8 cellular contexts compared by ENCODE assay signal in genomic region chrX:71365876-71366673, GRCh38. TPM values are rescaled to one million over a fixed set of nuclear protein-coding genes. Genes with fewer than 3 reads are reported as not detected.
DNase-seq lines count a peak whose midpoint lies in the region; ATAC-seq lines count a peak whose summit lies in the region.

TSS of gene TAF1 (plus strand) at chrX:71366357. CDS start at chrX:71366375, 18 bp downstream.

- peak; percentile 91 for ATAC-seq in GM19351 (IDR thresholded peaks at IDR 0.05; ENCODE audit: unreplicated experiment)
- ATAC-seq in HG03521 (IDR thresholded peaks at IDR 0.05; ENCODE audit: unreplicated experiment): peak; percentile 87
- ATAC-seq in left colon: peak; percentile 91

- DNase-seq in NCI-H748 (lab: John Stamatoyannopoulos, UW; ENCODE audit: unreplicated experiment) (peak; percentile 98), cortex of kidney (lab: John Stamatoyannopoulos, UW) (peak; percentile 7), left colon (peak; percentile 92 to 96)
- DNase-seq in activated CD4-positive, alpha-beta T cell treated with anti-CD3 and anti-CD28 coated beads, Interleukin-2, amount 50 U/mL, for 1 hour: peak; percentile 87
- peak; percentile 93 for DNase-seq in stimulated activated CD4-positive, alpha-beta T cell treated with anti-CD3 and anti-CD28 coated beads, Interleukin-1b, Interleukin-23, amount 100 ng/mL, for 48 hours

- H3K4me1 ChIP-seq in BLaER1 treated with 17β-estradiol and CSF1 and Interleukin-3, amounts not matched to agents 10 nM and 100 nM: peaks cover 10 to 21% (median 14%) of the 10 kb centered on the region in 10 experiments; a peak in 19 of 20 replicates

- peak within 1 kb of the TSS; percentile 87 to 97 (median 96) for H3K9ac ChIP-seq in BLaER1 treated with 17β-estradiol and CSF1 and Interleukin-3, amounts not matched to agents 10 nM and 100 nM

- intact Hi-C loops in left colon (cut with DNase I, micrococcal nuclease): no loop called here

- 0 out of 22 replicates have a peak, but pooled peaks cover 0 to 5% (median 0%) of the 10 kb centered on the region in 11 experiments for H3K9me3 ChIP-seq in BLaER1 treated with 17β-estradiol and CSF1 and Interleukin-3, amounts not matched to agents 10 nM and 100 nM (replicated peaks in 1 of 11)

- peak within 1 kb of the TSS; percentile 62 to 84 (median 77) for H3K4me3 ChIP-seq in BLaER1 treated with 17β-estradiol and CSF1 and Interleukin-3, amounts not matched to agents 10 nM and 100 nM

- H3K27me3 ChIP-seq in BLaER1 treated with 17β-estradiol and CSF1 and Interleukin-3, amounts not matched to agents 10 nM and 100 nM: peaks cover 9 to 47% (median 32%) of the 10 kb centered on the region in 11 experiments

- peaks cover 4 to 26% (median 13%) of the 10 kb centered on the region in 11 experiments; a peak in 17 of 22 replicates for H4K20me1 ChIP-seq in BLaER1 treated with 17β-estradiol and CSF1 and Interleukin-3, amounts not matched to agents 10 nM and 100 nM

- peak within 1 kb of the TSS; percentile 71 to 83 (median 77) for H3K4me2 ChIP-seq in BLaER1 treated with 17β-estradiol and CSF1 and Interleukin-3, amounts not matched to agents 10 nM and 100 nM

- H3K27ac ChIP-seq in BLaER1 treated with 17β-estradiol and CSF1 and Interleukin-3, amounts not matched to agents 10 nM and 100 nM: peak within 1 kb of the TSS; percentile 85 to 96 (median 95)

- peaks cover 9 to 18% (median 14%) of the 10 kb centered on the region in 11 experiments; a peak in 16 of 22 replicates for H3K36me3 ChIP-seq in BLaER1 treated with 17β-estradiol and CSF1 and Interleukin-3, amounts not matched to agents 10 nM and 100 nM

RNA-seq across cellular contexts. Expression of gene TAF1, which starts in this region (rescaled TPM):
- 10 to 100 TPM; 25.2 to 31.6 TPM for total RNA-seq in left colon

Comparison
In these comparisons a context has a peak if more than half of its experiments do, and no peak if none do; other contexts are left out.
1. Peak in every context shown above with its lines: DNase-seq, ATAC-seq, H3K4me3 ChIP-seq and H3K27ac ChIP-seq.
2. DNase-seq: peak in every context shown above with its lines; median percentile 98 in NCI-H748; 94 in left colon; 93 in stimulated activated CD4-positive, alpha-beta T cell treated with anti-CD3 and anti-CD28 coated beads, Interleukin-1b, Interleukin-23, amount 100 ng/mL, for 48 hours; 87 in activated CD4-positive, alpha-beta T cell treated with anti-CD3 and anti-CD28 coated beads, Interleukin-2, amount 50 U/mL, for 1 hour; 7 in cortex of kidney.